In genomic region chr22:46060292-46061123, GRCh38 we compare ENCODE assay signal across 12 cellular contexts.
DNase-seq lines count a peak whose midpoint lies in the region; ATAC-seq and TF ChIP-seq lines count a peak whose summit lies in the region.
"Had no signal": no experiment of that assay in that cellular context is flagged by ENCODE, and none has a peak within 500 bp of the region (broad histone marks: within the 10 kb centered on the region; RNA-seq: fewer than 3 reads in every experiment).

No MANE protein-coding gene starts in this region.

- H3K9me3 ChIP-seq in Loucy (ENCODE audit: insufficient read depth, low read depth, low read length) (no peaks in the 10 kb centered on the region), right lobe of liver (no peaks in the 10 kb centered on the region), testis (no peaks in the 10 kb centered on the region)

- TF ChIP-seq CTCF in Loucy (conservative IDR thresholded peaks at IDR 0.05; ENCODE audit: low read length) (no peak), right lobe of liver (IDR thresholded peaks at IDR 0.05) (no peak), testis (IDR thresholded peaks at IDR 0.05) (no peak)

- no peaks in the 10 kb centered on the region for H3F3A ChIP-seq in Loucy (ENCODE audit: low read depth)

- H3K4me3 ChIP-seq in Loucy (ENCODE audit: low read length, poor library complexity, severe bottlenecking) (peak overlapping the region; percentile 84), right lobe of liver (peak overlapping the region in 2 of 3 donors; percentile 12 to 63), testis (peak overlapping the region; percentile 45 to 55)

- peak in 1 of 3 donors; percentile 15 for DNase-seq in right lobe of liver
- peak; percentile 15 for DNase-seq in testis
- DNase-seq in activated CD4-positive, alpha-beta T cell treated with anti-CD3 and anti-CD28 coated beads, Interleukin-2, amount 50 U/mL, for 4 hours = no peak
- DNase-seq: activated gamma-delta T cell, COR-L47, HFFc6, NCI-H748 treated with DMSO at 0.1 percent for 48 hours had no signal

- no peaks in the 10 kb centered on the region for H3K36me3 ChIP-seq in Loucy (ENCODE audit: insufficient read depth, low read length)
- no peaks in the 10 kb centered on the region for H3K36me3 ChIP-seq in right lobe of liver
- H3K36me3 ChIP-seq in testis (ENCODE audit: low read depth, missing control alignments) = no peaks in the 10 kb centered on the region

- H3K9ac ChIP-seq in Loucy (ENCODE audit: low read depth, low read length, poor library complexity, severe bottlenecking) = peak overlapping the region; percentile 98

- TF ChIP-seq POLR2A in right lobe of liver (IDR thresholded peaks at IDR 0.05) (no peak), testis (IDR thresholded peaks at IDR 0.05) (no peak)

- H2AFZ ChIP-seq in Loucy (ENCODE audit: low read length) = no peak overlapping the region

- 69% methylated on average over 14 of the region's 14 CpGs for WGBS in right lobe of liver (ENCODE audit: insufficient coverage, low coverage, low lambda C conversion rate, missing lambda C conversion rate)
- 60 to 62% methylated on average over 14 of the region's 14 CpGs for WGBS in testis, 2 donors

- no peaks in the 10 kb centered on the region for H3K27me3 ChIP-seq in Loucy (ENCODE audit: insufficient read depth, low read length, poor library complexity, severe bottlenecking)
- no peaks in the 10 kb centered on the region for H3K27me3 ChIP-seq in right lobe of liver
- no peaks in the 10 kb centered on the region for H3K27me3 ChIP-seq in testis

- H3K4me2 ChIP-seq in Loucy (ENCODE audit: low read depth, low read length, poor library complexity, severe bottlenecking) = peak overlapping the region; percentile 81

- peaks cover 76% of the 10 kb centered on the region for H3K4me1 ChIP-seq in Loucy (ENCODE audit: insufficient read depth, low read length, poor library complexity, severe bottlenecking)
- peaks cover 0 to 16% (median 12%) of the 10 kb centered on the region in 4 donors for H3K4me1 ChIP-seq in right lobe of liver
- peaks cover 57% of the 10 kb centered on the region for H3K4me1 ChIP-seq in testis

- no peaks in the 10 kb centered on the region for H3K9me2 ChIP-seq in Loucy (replicated peaks; ENCODE audit: low read depth, low read length)

- H4K20me1 ChIP-seq in Loucy (ENCODE audit: insufficient read depth, low read length, poor library complexity, severe bottlenecking) = no peaks in the 10 kb centered on the region

- no peak for ATAC-seq in right lobe of liver
- no peak for ATAC-seq in GM19351 (IDR thresholded peaks at IDR 0.05; ENCODE audit: unreplicated experiment)
- ATAC-seq in GM18511 (IDR thresholded peaks at IDR 0.05; ENCODE audit: unreplicated experiment) = no peak
- ATAC-seq: sciatic nerve had no signal

- peak overlapping the region; percentile 69 for H3K27ac ChIP-seq in cingulate gyrus (ENCODE audit: low read depth, low read length)
- H3K27ac ChIP-seq in right lobe of liver = peak overlapping the region in 2 of 3 donors; percentile 70 to 81
- peak overlapping the region; percentile 94 to 100 for H3K27ac ChIP-seq in testis

- intact Hi-C loops in right lobe of liver (cut with DNase I) (no loop called here), testis (cut with DNase I; ENCODE audit: low total_unique reads) (no loop called here)

- H3K79me2 ChIP-seq in Loucy (ENCODE audit: insufficient read depth, low read length) = peaks cover 99% of the 10 kb centered on the region
